8 cellular contexts compared by ENCODE assay signal in genomic region chr2:89764571-89765356, GRCh38.
DNase-seq lines count a peak whose midpoint lies in the region; ATAC-seq, FAIRE-seq and TF ChIP-seq lines count a peak whose summit lies in the region.
"Not testable (repeated sequence)": the region's sequence is repeated elsewhere in the genome, so short reads cannot be mapped to it uniquely, and the experiment has no call there.

No MANE protein-coding gene starts in this region.

- intact Hi-C loops in left ventricle myocardium superior (cut with micrococcal nuclease); HepG2 (cut with micrococcal nuclease; ENCODE audit: unreplicated experiment); spleen (cut with DNase I; ENCODE audit: low total_unique reads); uterus (cut with DNase I; ENCODE audit: low total_unique reads): not testable (repeated sequence)

- not testable (repeated sequence) for H3K4me1 ChIP-seq in RWPE2 (ENCODE audit: insufficient read depth, poor library complexity, severe bottlenecking); HepG2 (ENCODE audit: insufficient read depth, low read length); osteoblast (ENCODE audit: insufficient read depth, low read length); spleen; uterus

- H4K20me1 ChIP-seq in HepG2 (ENCODE audit: insufficient read depth, low read length); osteoblast (ENCODE audit: insufficient read depth, low read length): not testable (repeated sequence)

- H3K27ac ChIP-seq in RWPE2 (ENCODE audit: poor library complexity, severe bottlenecking); coronary artery; HepG2 (ENCODE audit: extremely low read length, insufficient read depth, low read length); osteoblast (ENCODE audit: low read depth, low read length); spleen; uterus: not testable (repeated sequence)

- H3K4me3 ChIP-seq in RWPE2 (ENCODE audit: severe bottlenecking); coronary artery; HepG2 (replicated peaks in 1 of 3; ENCODE audit: insufficient read depth in 1 of 3, low read depth in 2 of 3, low read length in 3 of 3); osteoblast (ENCODE audit: insufficient read depth, low read length); spleen; uterus: not testable (repeated sequence)

- not testable (repeated sequence) for TF ChIP-seq CTCF in GM10248 (IDR thresholded peaks at IDR 0.05; ENCODE audit: control extremely low read depth, extremely low read depth, low read depth, missing control alignments); RWPE2 (IDR thresholded peaks at IDR 0.05; ENCODE audit: poor library complexity, severe bottlenecking); coronary artery (IDR thresholded peaks at IDR 0.05); HepG2 (CRISPR knock-in tag; IDR thresholded peaks at IDR 0.05); osteoblast (IDR thresholded peaks at IDR 0.05; ENCODE audit: extremely low read depth, low read depth, low read length); spleen (IDR thresholded peaks at IDR 0.05 in 8 of 11, conservative IDR thresholded peaks at IDR 0.05 in 3 of 11); uterus (IDR thresholded peaks at IDR 0.05)

- BruUV-seq in HepG2 (replicated peaks; lab: Mats Ljungman, UMichigan) = not testable (repeated sequence)

- CTCF ChIA-PET in GM10248 (lab: Yijun Ruan, JAX); HepG2 (lab: Yijun Ruan, JAX; ENCODE audit: low intra/inter-chr PET ratio, low total read pairs): not testable (repeated sequence)

- H3K4me2 ChIP-seq in HepG2 (ENCODE audit: low read depth, low read length); osteoblast (ENCODE audit: insufficient read depth, low read length): not testable (repeated sequence)

- POLR2A ChIA-PET in GM10248 (lab: Yijun Ruan, JAX); HepG2 (lab: Yijun Ruan, JAX): not testable (repeated sequence)

- not testable (repeated sequence) for FAIRE-seq in HepG2 (lab: Jason Lieb, UNC)

- TF ChIP-seq POLR2A in HepG2 (IDR thresholded peaks at IDR 0.05; ENCODE audit: insufficient read depth in 1 of 2, low read depth in 2 of 2, low read length in 2 of 2); spleen (IDR thresholded peaks at IDR 0.05); uterus (IDR thresholded peaks at IDR 0.05): not testable (repeated sequence)

- TF ChIP-seq EP300 in HepG2 (IDR thresholded peaks at IDR 0.05; ENCODE audit: low read depth in 2 of 2, low read length in 2 of 2); HepG2 (CRISPR knock-in tag; IDR thresholded peaks at IDR 0.05; ENCODE audit: borderline replicate concordance): not testable (repeated sequence)

- H3K9me3 ChIP-seq in RWPE2 (ENCODE audit: severe bottlenecking); HepG2 (ENCODE audit: low read length); osteoblast (ENCODE audit: low read depth, low read length); uterus: not testable (repeated sequence)
- H3K9me3 ChIP-seq in spleen = peaks cover 0 to 57% (median 13%) of the 10 kb centered on the region in 8 donors

- in situ Hi-C loops in HepG2 (cut with HindIII; ENCODE audit: extremely low pct_ligation_motif_present, low pct_unique_long_range_greater_than_20kb) = not testable (repeated sequence)

- H3K36me3 ChIP-seq in RWPE2 (ENCODE audit: low read depth); HepG2 (replicated peaks in 1 of 2; ENCODE audit: control insufficient read depth in 1 of 2, insufficient read depth in 2 of 2, low read length in 2 of 2); osteoblast (ENCODE audit: insufficient read depth, low read length); spleen; uterus: not testable (repeated sequence)

- ATAC-seq in RWPE2 (ENCODE audit: low read depth); left ventricle myocardium superior; HepG2: not testable (repeated sequence)

- peaks cover 22% of the 10 kb centered on the region for H3K27me3 ChIP-seq in RWPE2 (ENCODE audit: insufficient read depth, poor library complexity, severe bottlenecking)
- H3K27me3 ChIP-seq in HepG2 (ENCODE audit: control insufficient read depth in 1 of 2, insufficient read depth in 2 of 2, low read length in 2 of 2) = peaks cover 0 to 27% of the 10 kb centered on the region in 2 experiments; a peak in 3 of 5 replicates
- not testable (repeated sequence) for H3K27me3 ChIP-seq in osteoblast (ENCODE audit: insufficient read depth, low read length); uterus
- peaks cover 0 to 61% (median 23%) of the 10 kb centered on the region in 7 donors for H3K27me3 ChIP-seq in spleen (replicated peaks in 1 of 7)

- not testable (repeated sequence) for TF ChIP-seq RAD21 in HepG2 (CRISPR knock-in tag; IDR thresholded peaks at IDR 0.05)

- WGBS in HepG2 (ENCODE audit: low lambda C conversion rate) = 41% methylated on average over 20 of the region's 20 CpGs
- 89 to 94% (median 92%) methylated on average over 20 of the region's 20 CpGs for WGBS in spleen, 5 donors

- not testable (repeated sequence) for H2AFZ ChIP-seq in HepG2 (ENCODE audit: low read length); osteoblast (ENCODE audit: low read length)

- H3K79me2 ChIP-seq in HepG2 (ENCODE audit: insufficient read depth, low read length); osteoblast (ENCODE audit: insufficient read depth, low read length): not testable (repeated sequence)

- DNase-seq in GM10248 (ENCODE audit: extremely low spot score) (peak; percentile 8), RWPE2 (ENCODE audit: low spot score) (peak; percentile 66), coronary artery (ENCODE audit: low spot score) (peak; percentile 68), left ventricle myocardium superior (peak; percentile 23), osteoblast (ENCODE audit: insufficient read length, low spot score, missing footprints) (peak; percentile 43), spleen (peak; percentile 78), uterus (peak; percentile 11 to 14)
- not testable (repeated sequence) for DNase-seq in HepG2 (ENCODE audit: low spot score)

- not testable (repeated sequence) for H3K9ac ChIP-seq in HepG2 (ENCODE audit: insufficient read depth, low read depth, low read length)

TF ChIP-seq in HepG2, 621 proteins besides CTCF, POLR2A, EP300 and RAD21:
- TF ChIP-seq CREB1 (IDR thresholded peaks at IDR 0.05) = peak; percentile 64
- TF ChIP-seq CREB1, ATF7 (CRISPR knock-in tag; IDR thresholded peaks at IDR 0.05): not testable (repeated sequence)
- 0 out of 2 replicates have a peak, but pooled peaks have one; percentile 7 for TF ChIP-seq HES4 (CRISPR knock-in tag; IDR thresholded peaks at IDR 0.05; ENCODE audit: borderline replicate concordance)
- peak; percentile 84 for TF ChIP-seq ATF7 (IDR thresholded peaks at IDR 0.05)
